ENCODE assay signal across 20 cellular contexts in genomic region chr10:27779462-27779861, GRCh38. TPM values are rescaled to one million over a fixed set of nuclear protein-coding genes. Genes with fewer than 3 reads are reported as not detected.
DNase-seq lines count a peak whose midpoint lies in the region; ATAC-seq and TF ChIP-seq lines count a peak whose summit lies in the region.
"Had no signal": no experiment of that assay in that cellular context is flagged by ENCODE, and none has a peak within 500 bp of the region (broad histone marks: within the 10 kb centered on the region; RNA-seq: fewer than 3 reads in every experiment).

No MANE protein-coding gene starts in this region.

- intact Hi-C loops in sciatic nerve (cut with DNase I): no loop called here

- peak; percentile 62 for ATAC-seq in sciatic nerve
- ATAC-seq: Panc1 had no signal

- TF ChIP-seq CTCF in AG09309 (IDR thresholded peaks at IDR 0.05; ENCODE audit: control insufficient read depth, insufficient read depth, low read depth, low read length, missing control alignments): no peak
- no peak for TF ChIP-seq CTCF in fibroblast of mammary gland (conservative IDR thresholded peaks at IDR 0.05; ENCODE audit: control insufficient read depth, insufficient read depth, low read depth, low read length)
- TF ChIP-seq CTCF in GM20000 (IDR thresholded peaks at IDR 0.05; ENCODE audit: extremely low read depth, missing control alignments): no peak

- peak; percentile 45 for DNase-seq in AG09309 (ENCODE audit: low read depth)
- peak; percentile 65 for DNase-seq in GM04503 (ENCODE audit: low read depth)
- peak; percentile 18 for DNase-seq in fibroblast of mammary gland (ENCODE audit: low read depth)
- no peak for DNase-seq in sciatic nerve (ENCODE audit: low spot score)
- no peak for DNase-seq in DMS 273 (lab: John Stamatoyannopoulos, UW; ENCODE audit: unreplicated experiment)
- DNase-seq in GM20000 (ENCODE audit: low spot score): no peak
- no peak for DNase-seq in DMS 273 treated with DMSO at 0.1 percent for 48 hours (lab: John Stamatoyannopoulos, UW)
- DNase-seq: Calu3; CD8-positive, alpha-beta memory T cell; DMS53; NCI-H1105; NCI-H146; NCI-H2029 treated with DMSO at 0.1 percent for 48 hours; NCI-H2171; NCI-H524 treated with DMSO at 0.1 percent for 48 hours; NCI-H82; SJCRH30; T-helper 1 cell had no signal

- H3K4me3 ChIP-seq in AG09309 (ENCODE audit: control insufficient read depth, low read depth, low read length): no peak overlapping the region
- H3K4me3 ChIP-seq in fibroblast of mammary gland (ENCODE audit: control insufficient read depth, low read depth, low read length): no peak overlapping the region
- H3K4me3 ChIP-seq: SJCRH30 had no signal

RNA-seq across cellular contexts. Expression of gene MKX, which starts 33.8 kb away (rescaled TPM):
- total RNA-seq in sciatic nerve: 0.94 TPM
- total RNA-seq: H4 had no signal

Comparison
In these comparisons a context has a peak if more than half of its experiments do, and no peak if none do; other contexts are left out.
1. DNase-seq: peak in AG09309 (single experiment), GM04503 (single experiment) and fibroblast of mammary gland (single experiment); none in sciatic nerve (single experiment), DMS 273 (single experiment), GM20000 (single experiment) and DMS 273 treated with DMSO at 0.1 percent for 48 hours (single experiment).